In the genomic region with DNA sequence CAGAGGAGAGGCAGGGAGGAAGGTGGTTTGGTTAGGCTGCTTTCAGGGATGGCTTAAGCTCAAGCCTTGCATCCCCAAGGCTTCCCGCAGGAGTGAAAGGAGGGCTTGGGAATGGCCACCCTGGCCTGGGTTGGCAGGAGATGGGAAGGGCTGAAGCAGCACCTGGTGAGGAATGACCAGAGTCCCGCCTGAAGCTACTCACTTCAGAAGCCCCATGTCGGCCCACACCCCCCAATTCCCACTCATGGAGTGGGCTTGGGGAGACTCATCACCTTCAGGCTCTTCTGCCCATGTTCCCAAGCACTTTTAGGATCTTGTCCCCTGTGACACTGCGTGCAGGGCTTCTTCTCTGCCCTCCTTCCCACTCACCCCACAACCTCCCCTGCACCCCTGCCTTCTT, we compare ENCODE assay signal across 23 cellular contexts. TPM values are rescaled to one million over a fixed set of nuclear protein-coding genes. Genes with fewer than 3 reads are reported as not detected.
"Had no signal": no experiment of that assay in that cellular context is flagged by ENCODE, and none has a peak within 500 bp of the region (broad histone marks: within the 10 kb centered on the region; RNA-seq: fewer than 3 reads in every experiment).

No MANE protein-coding gene starts in this region.

- H3K27ac ChIP-seq: KMS-11, RWPE1 had no signal

- H3K9ac ChIP-seq: KMS-11 had no signal

- H3K9me3 Mint-ChIP-seq: IgD-negative memory B cell had no signal

- FAIRE-seq: K562 had no signal

- H3K4me3 Mint-ChIP-seq: IgD-negative memory B cell had no signal

- H3K27ac Mint-ChIP-seq: IgD-negative memory B cell had no signal

- H3K4me3 ChIP-seq: K562 had no signal

- ATAC-seq: K562, SK-N-SH treated with all-trans-retinoic acid at 6 μM for 48 hours had no signal

- DNase-seq: Kasumi-1, MM.1S, NCI-H1092 treated with DMSO at 0.1 percent for 48 hours, NCI-H1436, NCI-H187, NCI-H2029, NCI-H2081 treated with DMSO at 0.1 percent for 48 hours, NCI-H2171, NCI-H226, NCI-H446, NCI-H510A, NCI-H524 treated with DMSO at 0.1 percent for 48 hours, NCI-H69, NCI-H774, SHP77 had no signal

- H3K4me2 ChIP-seq: KMS-11 had no signal

RNA-seq across cellular contexts. Expression of a gene that starts 16.4 kb away (rescaled TPM):
- total RNA-seq: HT1080, K562, M059J had no signal

RNA-seq across cellular contexts. Expression of a gene that starts 19.9 kb away (rescaled TPM):
- total RNA-seq: HT1080, K562, M059J, SK-MEL-5 had no signal

RNA-seq across cellular contexts. Expression of a gene that starts 35.9 kb away (rescaled TPM):
- total RNA-seq: HT1080, K562, M059J, SK-MEL-5 had no signal
